ENCODE assay signal across 13 cellular contexts in the genomic region with DNA sequence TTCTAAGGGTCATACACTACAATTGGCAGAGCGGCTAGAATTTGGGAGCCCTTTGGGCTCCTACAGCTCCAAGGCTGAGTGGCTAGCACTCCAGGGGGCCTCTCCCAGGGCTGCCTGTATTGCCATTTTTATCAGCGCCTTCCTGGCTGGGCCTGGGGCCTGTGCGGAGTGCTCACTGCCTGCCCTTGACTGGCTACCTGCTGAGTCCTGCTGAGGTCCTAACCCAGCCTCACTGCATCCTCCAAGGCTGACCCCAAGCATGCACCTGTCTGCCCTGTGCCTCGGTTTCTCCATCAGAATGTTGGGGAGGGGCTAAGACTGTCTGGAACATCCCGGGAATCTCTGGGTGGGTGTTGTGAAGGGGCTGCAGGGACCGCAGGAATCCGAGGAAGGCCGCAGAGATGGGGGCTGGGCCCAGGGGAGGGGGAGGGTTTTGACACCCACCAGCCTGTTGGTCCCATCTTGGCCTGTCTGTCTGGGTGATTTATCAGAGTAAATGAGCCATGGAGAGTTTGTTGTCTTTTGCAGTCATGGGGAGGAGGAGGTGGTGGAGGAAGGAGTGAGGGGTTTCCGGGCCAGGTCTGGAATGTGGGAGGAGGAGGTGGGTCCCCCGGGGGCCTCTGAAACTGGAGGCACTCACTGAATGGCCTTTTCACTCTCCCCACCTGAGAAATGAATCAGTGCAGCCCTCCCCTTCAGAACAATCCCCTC. TPM values are rescaled to one million over a fixed set of nuclear protein-coding genes. Genes with fewer than 3 reads are reported as not detected.
DNase-seq lines count a peak whose midpoint lies in the region; ATAC-seq and TF ChIP-seq lines count a peak whose summit lies in the region.
"Had no signal": no experiment of that assay in that cellular context is flagged by ENCODE, and none has a peak within 500 bp of the region (broad histone marks: within the 10 kb centered on the region; RNA-seq: fewer than 3 reads in every experiment).

No MANE protein-coding gene starts in this region.

- H3K79me2 ChIP-seq in GM23248 (ENCODE audit: insufficient read depth) = no peaks in the 10 kb centered on the region

- no peaks in the 10 kb centered on the region for H3K36me3 Mint-ChIP-seq in CD8-positive, alpha-beta T cell
- H3K36me3 Mint-ChIP-seq: naive thymus-derived CD8-positive, alpha-beta T cell had no signal

- TF ChIP-seq CTCF in tibial artery (IDR thresholded peaks at IDR 0.05) = no peak
- TF ChIP-seq CTCF in CD8-positive, alpha-beta T cell (IDR thresholded peaks at IDR 0.05) = no peak

- intact Hi-C loops in tibial artery (cut with DNase I; ENCODE audit: low total_unique reads) = no loop called here
- intact Hi-C loops in CD8-positive, alpha-beta T cell (cut with DNase I, micrococcal nuclease) = no loop called here

- POLR2A ChIA-PET in CD8-positive, alpha-beta T cell (lab: Charles Lee) = no interaction called here

- H3K4me3 ChIP-seq in duodenal mucosa (ENCODE audit: low read depth in 1 of 2, low read length in 2 of 2) = no peak overlapping the region
- H3K4me3 ChIP-seq in mesodermal cell (ENCODE audit: extremely low read depth, insufficient read depth, low read length, poor library complexity, severe bottlenecking) = no peak overlapping the region
- H3K4me3 ChIP-seq in tibial artery = peak overlapping the region in 1 of 2 donors; percentile 29
- no peak overlapping the region for H3K4me3 ChIP-seq in CD8-positive, alpha-beta T cell (ENCODE audit: low read depth, low read length)
- no peak overlapping the region for H3K4me3 ChIP-seq in GM23248

- H4K20me1 ChIP-seq in GM23248 (ENCODE audit: insufficient read depth) = no peaks in the 10 kb centered on the region

- no peaks in the 10 kb centered on the region for H3K4me1 Mint-ChIP-seq in CD8-positive, alpha-beta T cell (ENCODE audit: low read depth)

- no peak overlapping the region for H2AFZ ChIP-seq in GM23248

- H3K27me3 Mint-ChIP-seq in CD8-positive, alpha-beta T cell (ENCODE audit: low read depth) = no peaks in the 10 kb centered on the region
- H3K27me3 Mint-ChIP-seq: naive thymus-derived CD8-positive, alpha-beta T cell had no signal

- H3K4me2 ChIP-seq in GM23248 (ENCODE audit: unreplicated experiment) = no peak overlapping the region

- no peak overlapping the region for H3K4me3 Mint-ChIP-seq in CD8-positive, alpha-beta T cell
- H3K4me3 Mint-ChIP-seq: naive thymus-derived CD8-positive, alpha-beta T cell had no signal

- no peaks in the 10 kb centered on the region for H3K27me3 ChIP-seq in duodenal mucosa (ENCODE audit: control insufficient read depth in 1 of 2, insufficient read depth in 2 of 2, low read length in 2 of 2)
- H3K27me3 ChIP-seq in tibial artery = no peaks in the 10 kb centered on the region
- H3K27me3 ChIP-seq in CD8-positive, alpha-beta T cell (ENCODE audit: insufficient read depth, low read length) = no peaks in the 10 kb centered on the region
- no peaks in the 10 kb centered on the region for H3K27me3 ChIP-seq in GM23248 (replicated peaks; ENCODE audit: insufficient read depth)

- CTCF ChIA-PET in CD8-positive, alpha-beta T cell (lab: Charles Lee) = no interaction called here

- H3K4me1 ChIP-seq in duodenal mucosa (ENCODE audit: control insufficient read depth in 1 of 2, insufficient read depth in 2 of 2, low read length in 2 of 2) = peaks cover 94 to 98% of the 10 kb centered on the region in 2 donors
- H3K4me1 ChIP-seq in mesodermal cell (ENCODE audit: control insufficient read depth, insufficient read depth, low read length, poor library complexity, severe bottlenecking) = peaks cover 50% of the 10 kb centered on the region
- peaks cover 0 to 99% (median 92%) of the 10 kb centered on the region in 4 donors for H3K4me1 ChIP-seq in tibial artery
- no peaks in the 10 kb centered on the region for H3K4me1 ChIP-seq in CD8-positive, alpha-beta T cell (ENCODE audit: insufficient read depth, low read length)
- H3K4me1 ChIP-seq in GM23248 (ENCODE audit: insufficient read depth) = peaks cover 30% of the 10 kb centered on the region

- H3K9me3 ChIP-seq in duodenal mucosa (ENCODE audit: control insufficient read depth in 1 of 2, low read length in 2 of 2) (no peaks in the 10 kb centered on the region), mesodermal cell (ENCODE audit: control insufficient read depth, low read length) (no peaks in the 10 kb centered on the region), tibial artery (no peaks in the 10 kb centered on the region), GM23248 (ENCODE audit: low read depth) (no peaks in the 10 kb centered on the region)
- H3K9me3 ChIP-seq in CD8-positive, alpha-beta T cell (ENCODE audit: low read length) = no peaks in the 10 kb centered on the region

- H3K9me3 Mint-ChIP-seq in CD8-positive, alpha-beta T cell = no peaks in the 10 kb centered on the region
- H3K9me3 Mint-ChIP-seq: naive thymus-derived CD8-positive, alpha-beta T cell had no signal

- in situ Hi-C loops in GM23248 (cut with MboI) = no loop called here

- no peaks in the 10 kb centered on the region for H3K9me2 ChIP-seq in GM23248 (ENCODE audit: insufficient read depth)

- peak overlapping the region; percentile 39 to 41 for H3K9ac ChIP-seq in duodenal mucosa (ENCODE audit: low read depth in 1 of 2, low read length in 2 of 2)
- H3K9ac ChIP-seq in GM23248 = no peak overlapping the region

- WGBS in mesodermal cell (ENCODE audit: insufficient coverage in 2 of 2), 2 experiments = 55 to 58% methylated on average over 7 of the region's 10 CpGs
- WGBS in GM23248 (ENCODE audit: low coverage in 1 of 2, low lambda C conversion rate in 2 of 2, missing lambda C conversion rate in 2 of 2), 2 experiments = 59 to 65% methylated on average over 9 to 10 of the region's 10 CpGs

- no peak overlapping the region for H3K27ac Mint-ChIP-seq in CD8-positive, alpha-beta T cell
- H3K27ac Mint-ChIP-seq: naive thymus-derived CD8-positive, alpha-beta T cell had no signal

- DNase-seq in M059J (ENCODE audit: low read depth) (peak; percentile 39), tibial artery (no peak), GM23248 (no peak)
- DNase-seq in CD8-positive, alpha-beta T cell = no peak
- DNase-seq: activated CD4-positive, alpha-beta T cell treated with anti-CD3 and anti-CD28 coated beads, Interleukin-2, amount 50 U/mL, for 4 hours; NCI-H146 had no signal

- no peak for ATAC-seq in GM21576 (IDR thresholded peaks at IDR 0.05; ENCODE audit: unreplicated experiment)
- ATAC-seq in CD8-positive, alpha-beta T cell = no peak
- ATAC-seq: naive thymus-derived CD8-positive, alpha-beta T cell had no signal

- H3K27ac ChIP-seq in duodenal mucosa (ENCODE audit: low read depth, low read length) = peak overlapping the region; percentile 64
- peak overlapping the region; percentile 84 for H3K27ac ChIP-seq in mesodermal cell (ENCODE audit: low read depth, low read length, severe bottlenecking)
- peak overlapping the region; percentile 70 to 87 for H3K27ac ChIP-seq in tibial artery
- no peak overlapping the region for H3K27ac ChIP-seq in CD8-positive, alpha-beta T cell (ENCODE audit: low read depth, low read length)
- no peak overlapping the region for H3K27ac ChIP-seq in GM23248
- H3K27ac ChIP-seq: HL-60 had no signal

- H3F3A ChIP-seq in GM23248 (ENCODE audit: insufficient read depth) = peaks cover 6% of the 10 kb centered on the region; the same call in 1 of the 2 replicates

- H3K36me3 ChIP-seq in duodenal mucosa (ENCODE audit: control insufficient read depth in 1 of 2, insufficient read depth in 2 of 2, low read length in 2 of 2) (no peaks in the 10 kb centered on the region), mesodermal cell (ENCODE audit: control insufficient read depth, insufficient read depth, low read length) (peaks cover 7% of the 10 kb centered on the region), tibial artery (no peaks in the 10 kb centered on the region), GM23248 (ENCODE audit: low read depth) (no peaks in the 10 kb centered on the region)
- no peaks in the 10 kb centered on the region for H3K36me3 ChIP-seq in CD8-positive, alpha-beta T cell (ENCODE audit: insufficient read depth, low read length)

RNA-seq across cellular contexts. Expression of a gene that starts 11.3 kb away (rescaled TPM):
- 3.7 and 6.6 TPM in 2 replicates for total RNA-seq in M059J (2014; rRNA removed; shearing (Covaris generic))
- polyA plus RNA-seq in mesodermal cell (2013, experiment 1 of 2) = 36.6 TPM
- polyA plus RNA-seq in mesodermal cell (2013, experiment 2 of 2) = 29.9 TPM
- total RNA-seq in CD8-positive, alpha-beta T cell = under 1 TPM; 0.14 to 0.41 TPM
- total RNA-seq in GM23248 (2014; rRNA removed; shearing (Covaris generic)) = 3.2 and 3.5 TPM in 2 replicates
- polyA plus RNA-seq in GM23248 (2016; fragmentation: Nextera tagmentation; extraction: Ambion mirVana) = 0.25 and 0.54 TPM in 2 replicates
- total RNA-seq: naive thymus-derived CD8-positive, alpha-beta T cell had no signal
- polyA plus RNA-seq: naive thymus-derived CD8-positive, alpha-beta T cell had no signal

RNA-seq across cellular contexts. Expression of a gene that starts 24.9 kb away (rescaled TPM):
- total RNA-seq in M059J (2014; rRNA removed; shearing (Covaris generic)) = not detected in 2 replicates
- not detected for polyA plus RNA-seq in mesodermal cell (2013, experiment 1 of 2)
- not detected for polyA plus RNA-seq in mesodermal cell (2013, experiment 2 of 2)
- under 1 TPM; 0.28 to 0.30 TPM for total RNA-seq in CD8-positive, alpha-beta T cell
- not detected in 2 replicates for total RNA-seq in GM23248 (2014; rRNA removed; shearing (Covaris generic))
- not detected in 2 replicates for polyA plus RNA-seq in GM23248 (2016; fragmentation: Nextera tagmentation; extraction: Ambion mirVana)
- total RNA-seq: fibroblast of villous mesenchyme; G401; naive thymus-derived CD8-positive, alpha-beta T cell had no signal
- polyA plus RNA-seq: naive thymus-derived CD8-positive, alpha-beta T cell had no signal

RNA-seq across cellular contexts. Expression of a gene that starts 38.6 kb away (rescaled TPM):
- total RNA-seq in M059J (2014; rRNA removed; shearing (Covaris generic)) = 0.89 and 0.96 TPM in 2 replicates
- 2.5 TPM for polyA plus RNA-seq in mesodermal cell (2013, experiment 1 of 2)
- polyA plus RNA-seq in mesodermal cell (2013, experiment 2 of 2) = 1.4 TPM
- total RNA-seq in CD8-positive, alpha-beta T cell = 1 to 10 TPM; 4.8 to 7.2 TPM
- total RNA-seq in GM23248 (2014; rRNA removed; shearing (Covaris generic)) = under 0.01 TPM in 1 of 2 replicates, not detected in the other
- polyA plus RNA-seq in GM23248 (2016; fragmentation: Nextera tagmentation; extraction: Ambion mirVana) = 0.36 and 0.93 TPM in 2 replicates
- total RNA-seq: fibroblast of villous mesenchyme; naive thymus-derived CD8-positive, alpha-beta T cell had no signal
- polyA plus RNA-seq: naive thymus-derived CD8-positive, alpha-beta T cell had no signal

Comparison
In these comparisons a context has a peak if more than half of its experiments do, and no peak if none do; other contexts are left out.
1. H3K27ac ChIP-seq: peak in duodenal mucosa (single experiment), mesodermal cell (single experiment) and tibial artery (2 of 2); none in CD8-positive, alpha-beta T cell (single experiment) and GM23248 (single experiment).